ENCODE assay signal across 23 cellular contexts in genomic region chr4:48967626-48968025, GRCh38. TPM values are rescaled to one million over a fixed set of nuclear protein-coding genes. Genes with fewer than 3 reads are reported as not detected.
DNase-seq lines count a peak whose midpoint lies in the region; ATAC-seq and TF ChIP-seq lines count a peak whose summit lies in the region.
"Had no signal": no experiment of that assay in that cellular context is flagged by ENCODE, and none has a peak within 500 bp of the region (broad histone marks: within the 10 kb centered on the region; RNA-seq: fewer than 3 reads in every experiment).

No MANE protein-coding gene starts in this region.

- H3K4me3 Mint-ChIP-seq in WTC11 = no peak overlapping the region
- H3K4me3 Mint-ChIP-seq: activated B cell treated with CpG ODN at 0.5 μM for 24 hours; activated CD4-positive, alpha-beta memory T cell treated with anti-CD3 and anti-CD28 coated beads for 36 hours; activated naive CD8-positive, alpha-beta T cell; activated T-cell treated with anti-CD3 and anti-CD28 coated beads, Interleukin-2, amount 50 U/mL, for 72 hours; T-helper 17 cell had no signal

- no peak for TF ChIP-seq CTCF in WTC11 (IDR thresholded peaks at IDR 0.05)
- no peak for TF ChIP-seq CTCF in esophagus muscularis mucosa (IDR thresholded peaks at IDR 0.05)

- H3K9me3 ChIP-seq in esophagus muscularis mucosa = no peaks in the 10 kb centered on the region
- H3K9me3 ChIP-seq: lower lobe of right lung, tibial artery had no signal

- H3K36me3 ChIP-seq in esophagus muscularis mucosa = no peaks in the 10 kb centered on the region
- H3K36me3 ChIP-seq: brain microvascular endothelial cell, lower lobe of right lung, tibial artery had no signal

- POLR2A ChIA-PET in WTC11 (lab: Charles Lee) = no interaction called here

- H3K9me3 Mint-ChIP-seq in WTC11 = peaks cover 5% of the 10 kb centered on the region; the same call in 1 of the 2 replicates
- H3K9me3 Mint-ChIP-seq: activated B cell treated with CpG ODN at 0.5 μM for 24 hours; activated CD4-positive, alpha-beta memory T cell treated with anti-CD3 and anti-CD28 coated beads for 36 hours; activated T-cell treated with anti-CD3 and anti-CD28 coated beads, Interleukin-2, amount 50 U/mL, for 72 hours had no signal

- H3K36me3 Mint-ChIP-seq in WTC11 = no peaks in the 10 kb centered on the region
- H3K36me3 Mint-ChIP-seq: activated CD4-positive, alpha-beta memory T cell treated with anti-CD3 and anti-CD28 coated beads for 36 hours; activated naive CD8-positive, alpha-beta T cell had no signal

- no peak for ATAC-seq in WTC11
- ATAC-seq: activated T-cell treated with anti-CD3 and anti-CD28 coated beads, Interleukin-2, amount 50 U/mL, for 72 hours; lower lobe of right lung; T-helper 17 cell had no signal

- no peak for TF ChIP-seq POLR2A in esophagus muscularis mucosa (IDR thresholded peaks at IDR 0.05; ENCODE audit: low read depth)

- H3K4me1 Mint-ChIP-seq in WTC11 = peaks cover under 1% of the 10 kb centered on the region; the same call in 1 of the 2 replicates
- H3K4me1 Mint-ChIP-seq: activated B cell treated with CpG ODN at 0.5 μM for 24 hours, T-helper 17 cell had no signal

- H3K27ac ChIP-seq in esophagus muscularis mucosa (replicated peaks in 1 of 4) = no peak overlapping the region
- H3K27ac ChIP-seq: brain microvascular endothelial cell, lower lobe of right lung, tibial artery had no signal

- no peak for TF ChIP-seq RAD21 in Ishikawa (IDR thresholded peaks at IDR 0.05; ENCODE audit: low read depth)

- H3K27me3 ChIP-seq in esophagus muscularis mucosa = peaks cover 0 to 6% (median 0%) of the 10 kb centered on the region in 4 donors
- H3K27me3 ChIP-seq: brain microvascular endothelial cell had no signal

- DNase-seq in WTC11 (ENCODE audit: low spot score) (peak; percentile 26), esophagus muscularis mucosa (ENCODE audit: extremely low spot score) (peak; percentile 66), retina (peak; percentile 29), T-helper 1 cell (no peak), NCI-H1417 treated with DMSO at 0.1 percent for 48 hours (lab: John Stamatoyannopoulos, UW) (no peak)
- DNase-seq in stimulated activated CD4-positive, alpha-beta T cell treated with anti-CD3 and anti-CD28 coated beads, Interleukin-12 subunit alpha, Interleukin-12 subunit beta, amount 100 ng/mL, for 4 hours = no peak
- DNase-seq: activated B cell treated with CpG ODN at 0.5 μM for 24 hours; activated CD4-positive, alpha-beta memory T cell treated with anti-CD3 and anti-CD28 coated beads for 36 hours; activated T-cell treated with anti-CD3 and anti-CD28 coated beads, Interleukin-2, amount 50 U/mL, for 72 hours; AML-193; brain microvascular endothelial cell; dermis blood vessel endothelial cell; EL; lower lobe of right lung; NCI-H1092; NCI-H526; stimulated activated CD4-positive, alpha-beta T cell treated with anti-CD3 and anti-CD28 coated beads, Interleukin-2, amount 100 ng/mL, for 24 hours; stimulated activated naive CD4-positive, alpha-beta T cell treated with Interleukin-2 at 50 U/mL for 16 hours; T-helper 17 cell; tibial artery had no signal

- TF ChIP-seq EP300 in Ishikawa (IDR thresholded peaks at IDR 0.05; ENCODE audit: borderline replicate concordance) = no peak
- TF ChIP-seq EP300 in esophagus muscularis mucosa (IDR thresholded peaks at IDR 0.05) = no peak

- 94% methylated on average over 1 of the region's 1 CpG for WGBS in esophagus muscularis mucosa

- CTCF ChIA-PET in WTC11 (lab: Charles Lee) = interaction anchor here (1.2 kb wide), 1 partner anchor 23 kb away, joined by 3 read pairs; no protein-coding TSS in a partner anchor

- H3K27me3 Mint-ChIP-seq in WTC11 (ENCODE audit: low read depth) = 0 out of 2 replicates have a peak, but pooled peaks cover 6% of the 10 kb centered on the region
- H3K27me3 Mint-ChIP-seq: activated CD4-positive, alpha-beta memory T cell treated with anti-CD3 and anti-CD28 coated beads for 36 hours; activated naive CD8-positive, alpha-beta T cell had no signal

- intact Hi-C loops in esophagus muscularis mucosa (cut with DNase I) = no loop called here

- H3K4me3 ChIP-seq in esophagus muscularis mucosa = no peak overlapping the region
- H3K4me3 ChIP-seq: lower lobe of right lung, tibial artery had no signal

- H3K4me1 ChIP-seq in esophagus muscularis mucosa = no peaks in the 10 kb centered on the region
- H3K4me1 ChIP-seq: lower lobe of right lung, tibial artery had no signal

- no peak overlapping the region for H3K27ac Mint-ChIP-seq in WTC11
- H3K27ac Mint-ChIP-seq: activated B cell treated with CpG ODN at 0.5 μM for 24 hours; activated CD4-positive, alpha-beta memory T cell treated with anti-CD3 and anti-CD28 coated beads for 36 hours; activated naive CD8-positive, alpha-beta T cell; activated T-cell treated with anti-CD3 and anti-CD28 coated beads, Interleukin-2, amount 50 U/mL, for 72 hours; T-helper 17 cell had no signal

TF ChIP-seq in Ishikawa, 13 proteins besides CTCF, POLR2A, EP300 and RAD21:
- TF ChIP-seq CEBPB (IDR thresholded peaks at IDR 0.05) (peak; percentile 72), FOXM1 (IDR thresholded peaks at IDR 0.05; ENCODE audit: borderline replicate concordance, low read depth) (no peak)

TF ChIP-seq in WTC11, 78 proteins besides CTCF, POLR2A, EP300 and RAD21:
- TF ChIP-seq FOXK1 (CRISPR knock-in tag; IDR thresholded peaks at IDR 0.05) (no peak), FOXJ3 (CRISPR knock-in tag; IDR thresholded peaks at IDR 0.05; ENCODE audit: borderline replicate concordance) (no peak)

RNA-seq across cellular contexts. Expression of gene CWH43, which starts 18.4 kb away (rescaled TPM):
- total RNA-seq in WTC11 (2021) (not detected in 3 replicates), esophagus muscularis mucosa (not detected)
- total RNA-seq: activated B cell treated with CpG ODN at 0.5 μM for 24 hours; activated CD4-positive, alpha-beta memory T cell treated with anti-CD3 and anti-CD28 coated beads for 36 hours; activated T-cell treated with anti-CD3 and anti-CD28 coated beads, Interleukin-2, amount 50 U/mL, for 72 hours; dermis blood vessel endothelial cell; osteocyte; T-helper 17 cell had no signal

Comparison
In these comparisons a context has a peak if more than half of its experiments do, and no peak if none do; other contexts are left out.
1. DNase-seq: peak in WTC11 (single experiment), esophagus muscularis mucosa (single experiment) and retina (single experiment); none in T-helper 1 cell (0 of 5), stimulated activated CD4-positive, alpha-beta T cell treated with anti-CD3 and anti-CD28 coated beads, Interleukin-12 subunit alpha, Interleukin-12 subunit beta, amount 100 ng/mL, for 4 hours (single experiment) and NCI-H1417 treated with DMSO at 0.1 percent for 48 hours (single experiment).